8 cellular contexts compared by ENCODE assay signal in genomic region chr21:45128613-45129226, GRCh38.
DNase-seq lines count a peak whose midpoint lies in the region; ATAC-seq lines count a peak whose summit lies in the region.

No MANE protein-coding gene starts in this region.

- DNase-seq in SKM-1 treated with dmso at 0.1 percent for 144 hours (lab: John Stamatoyannopoulos, UW; ENCODE audit: unreplicated experiment) (peak; percentile 39), SKM-1 (lab: John Stamatoyannopoulos, UW; ENCODE audit: unreplicated experiment) (no peak), NCI-H2171 (lab: John Stamatoyannopoulos, UW) (peak; percentile 51), left kidney (ENCODE audit: low read depth, low spot score) (peak; percentile 87)
- peak; percentile 71 for DNase-seq in central memory CD4-positive, alpha-beta T cell
- DNase-seq in stimulated activated CD4-positive, alpha-beta T cell treated with anti-CD3 and anti-CD28 coated beads, Interleukin-4, amount 100 ng/mL, for 24 hours = peak; percentile 79

- peak; percentile 87 to 94 for ATAC-seq in activated CD4-positive, CD25-positive, alpha-beta regulatory T cell treated with anti-CD3 and anti-CD28 coated beads, Interleukin-2, amount 50 U/mL, for 24 hours
- no peak for ATAC-seq in GM21381 (IDR thresholded peaks at IDR 0.05; ENCODE audit: unreplicated experiment)
